Comparison of ENCODE assay signal across 22 cellular contexts in the genomic region with DNA sequence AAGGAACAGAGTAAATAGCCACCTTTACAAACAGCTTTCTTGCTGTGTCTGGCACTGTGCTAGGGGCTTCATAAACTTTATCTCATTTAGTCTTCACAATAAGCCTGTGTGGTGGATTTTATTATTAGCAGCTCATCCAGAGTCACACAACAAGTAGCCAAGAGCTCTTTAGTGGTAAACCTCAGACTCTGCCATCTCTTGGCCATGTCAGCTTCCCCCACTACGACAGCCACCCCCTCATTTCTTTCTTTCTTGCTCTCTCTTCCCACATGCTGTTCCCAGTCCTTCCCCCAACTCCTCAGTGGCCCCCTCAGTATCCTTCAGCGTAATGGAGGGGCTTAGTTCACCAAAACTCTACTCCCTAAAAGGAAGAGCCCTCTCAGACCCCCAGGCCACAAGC. TPM values are rescaled to one million over a fixed set of nuclear protein-coding genes. Genes with fewer than 3 reads are reported as not detected.
A peak's percentile ranks its signal among the peaks of the same experiment; 100 is the strongest.
DNase-seq lines count a peak whose midpoint lies in the region; ATAC-seq and TF ChIP-seq lines count a peak whose summit lies in the region.
"Had no signal": no experiment of that assay in that cellular context is flagged by ENCODE, and none has a peak within 500 bp of the region (broad histone marks: within the 10 kb centered on the region; RNA-seq: fewer than 3 reads in every experiment).

No MANE protein-coding gene starts in this region.

- H3K79me2 ChIP-seq in neural progenitor cell (ENCODE audit: low read depth): no peaks in the 10 kb centered on the region

- H3K4me2 ChIP-seq in neural progenitor cell: no peak overlapping the region

- H3K4me3 Mint-ChIP-seq in activated CD8-positive, alpha-beta memory T cell treated with anti-CD3 and anti-CD28 coated beads, Interleukin-2, amount 10 ng/mL, durations not matched to agents 7 days and 5 days: no peak overlapping the region
- H3K4me3 Mint-ChIP-seq in activated naive CD8-positive, alpha-beta T cell treated with anti-CD3 and anti-CD28 coated beads, Interleukin-2, amount 50 U/mL, for 24 hours: peak overlapping the region; percentile 50
- no peak overlapping the region for H3K4me3 Mint-ChIP-seq in neural progenitor cell
- H3K4me3 Mint-ChIP-seq: activated B cell treated with CpG ODN at 0.5 μM for 24 hours had no signal

- H3K27me3 ChIP-seq in neural progenitor cell: no peaks in the 10 kb centered on the region
- H3K27me3 ChIP-seq: right lobe of liver had no signal

- no peak for DNase-seq in activated CD8-positive, alpha-beta memory T cell treated with anti-CD3 and anti-CD28 coated beads, Interleukin-2, amount 10 ng/mL, durations not matched to agents 7 days and 5 days
- no peak for DNase-seq in activated CD8-positive, alpha-beta memory T cell treated with anti-CD3 and anti-CD28 coated beads, Interleukin-2, amount 50 U/mL, for 4 hours
- DNase-seq in NB4 (ENCODE audit: low read depth) (peak; percentile 43), neural progenitor cell (ENCODE audit: low spot score) (no peak), NOMO-1 treated with dmso at 0.1 percent for 144 hours (lab: John Stamatoyannopoulos, UW; ENCODE audit: unreplicated experiment) (no peak), HEK293T (ENCODE audit: extremely low spot score) (no peak), putamen (ENCODE audit: low spot score) (no peak)
- DNase-seq in activated naive CD8-positive, alpha-beta T cell treated with anti-CD3 and anti-CD28 coated beads, Interleukin-2, amount 50 U/mL, for 24 hours: no peak
- DNase-seq: activated B cell treated with CpG ODN at 0.5 μM for 24 hours, anterior cingulate cortex, foreskin fibroblast, left colon, NCI-H146, NCI-H2227 treated with DMSO at 0.1 percent for 48 hours, occipital lobe, right lobe of liver, SHP77 had no signal

- POLR2A ChIA-PET in HEK293T (lab: Yijun Ruan, JAX): no interaction called here

- TF ChIP-seq CTCF in NB4 (IDR thresholded peaks at IDR 0.05; ENCODE audit: low read depth, low read length) (no peak), neural progenitor cell (IDR thresholded peaks at IDR 0.05) (no peak)

- H3K4me3 ChIP-seq in NB4 (ENCODE audit: low read depth, low read length): no peak overlapping the region
- H3K4me3 ChIP-seq in neural progenitor cell: no peak overlapping the region
- H3K4me3 ChIP-seq: right lobe of liver had no signal

- H3K4me1 Mint-ChIP-seq in activated CD8-positive, alpha-beta memory T cell treated with anti-CD3 and anti-CD28 coated beads, Interleukin-2, amount 10 ng/mL, durations not matched to agents 7 days and 5 days: peaks cover 89% of the 10 kb centered on the region
- H3K4me1 Mint-ChIP-seq in activated naive CD8-positive, alpha-beta T cell treated with anti-CD3 and anti-CD28 coated beads, Interleukin-2, amount 50 U/mL, for 24 hours: peaks cover 92% of the 10 kb centered on the region
- H3K4me1 Mint-ChIP-seq in neural progenitor cell: peaks cover 11% of the 10 kb centered on the region

- peaks cover 9% of the 10 kb centered on the region for H3K36me3 Mint-ChIP-seq in activated CD8-positive, alpha-beta memory T cell treated with anti-CD3 and anti-CD28 coated beads, Interleukin-2, amount 10 ng/mL, durations not matched to agents 7 days and 5 days
- H3K36me3 Mint-ChIP-seq in activated naive CD8-positive, alpha-beta T cell treated with anti-CD3 and anti-CD28 coated beads, Interleukin-2, amount 50 U/mL, for 24 hours (ENCODE audit: low read depth): no peaks in the 10 kb centered on the region
- no peaks in the 10 kb centered on the region for H3K36me3 Mint-ChIP-seq in neural progenitor cell

- H3K9me3 Mint-ChIP-seq in activated CD8-positive, alpha-beta memory T cell treated with anti-CD3 and anti-CD28 coated beads, Interleukin-2, amount 10 ng/mL, durations not matched to agents 7 days and 5 days (ENCODE audit: low read depth): peaks cover 5% of the 10 kb centered on the region
- H3K9me3 Mint-ChIP-seq in activated naive CD8-positive, alpha-beta T cell treated with anti-CD3 and anti-CD28 coated beads, Interleukin-2, amount 50 U/mL, for 24 hours: peaks cover 4% of the 10 kb centered on the region
- H3K9me3 Mint-ChIP-seq in neural progenitor cell: peaks cover 5% of the 10 kb centered on the region
- H3K9me3 Mint-ChIP-seq: activated B cell treated with CpG ODN at 0.5 μM for 24 hours had no signal

- no peaks in the 10 kb centered on the region for H3K27me3 Mint-ChIP-seq in activated CD8-positive, alpha-beta memory T cell treated with anti-CD3 and anti-CD28 coated beads, Interleukin-2, amount 10 ng/mL, durations not matched to agents 7 days and 5 days
- no peaks in the 10 kb centered on the region for H3K27me3 Mint-ChIP-seq in activated naive CD8-positive, alpha-beta T cell treated with anti-CD3 and anti-CD28 coated beads, Interleukin-2, amount 50 U/mL, for 24 hours
- H3K27me3 Mint-ChIP-seq in neural progenitor cell (ENCODE audit: insufficient read depth, low read depth): peaks cover 6% of the 10 kb centered on the region
- H3K27me3 Mint-ChIP-seq: activated B cell treated with CpG ODN at 0.5 μM for 24 hours had no signal

- CTCF ChIA-PET in activated CD8-positive, alpha-beta memory T cell treated with anti-CD3 and anti-CD28 coated beads, Interleukin-2, amount 10 ng/mL, durations not matched to agents 7 days and 5 days (lab: Charles Lee): interaction anchor here (1.1 to 11.9 kb wide), 9 partner anchors 11 to 139 kb away, joined by 3 to 180 read pairs (median 7); partner anchors contain the start of genes CD52 and CEP85
- CTCF ChIA-PET in HEK293T (lab: Yijun Ruan, JAX): interaction anchor here (0.8 to 1.9 kb wide), 2 partner anchors 10 to 44 kb away, joined by 5 to 14 read pairs; no protein-coding TSS in a partner anchor

- H2AFZ ChIP-seq in neural progenitor cell (replicated peaks): peak overlapping the region; percentile 48

- no peaks in the 10 kb centered on the region for H3K36me3 ChIP-seq in neural progenitor cell
- H3K36me3 ChIP-seq: right lobe of liver had no signal

- H3F3A ChIP-seq in neural progenitor cell (ENCODE audit: low read depth): no peaks in the 10 kb centered on the region

- TF ChIP-seq POLR2A in NB4 (IDR thresholded peaks at IDR 0.05; ENCODE audit: extremely low read depth, insufficient read length): no peak

- H3K4me1 ChIP-seq in neural progenitor cell: no peaks in the 10 kb centered on the region
- H3K4me1 ChIP-seq: right lobe of liver had no signal

- H3K27ac ChIP-seq in neural progenitor cell: no peak overlapping the region
- H3K27ac ChIP-seq: right lobe of liver had no signal

- no peak for ATAC-seq in activated CD8-positive, alpha-beta memory T cell treated with anti-CD3 and anti-CD28 coated beads, Interleukin-2, amount 10 ng/mL, durations not matched to agents 7 days and 5 days
- ATAC-seq in activated naive CD8-positive, alpha-beta T cell treated with anti-CD3 and anti-CD28 coated beads, Interleukin-2, amount 50 U/mL, for 24 hours: no peak
- ATAC-seq: left colon, right lobe of liver had no signal

- H4K20me1 ChIP-seq in neural progenitor cell (ENCODE audit: low read depth): no peaks in the 10 kb centered on the region

- H3K27ac Mint-ChIP-seq in activated CD8-positive, alpha-beta memory T cell treated with anti-CD3 and anti-CD28 coated beads, Interleukin-2, amount 10 ng/mL, durations not matched to agents 7 days and 5 days: peak overlapping the region; percentile 81
- peak overlapping the region; percentile 63 for H3K27ac Mint-ChIP-seq in activated naive CD8-positive, alpha-beta T cell treated with anti-CD3 and anti-CD28 coated beads, Interleukin-2, amount 50 U/mL, for 24 hours
- peak overlapping the region; percentile 54 for H3K27ac Mint-ChIP-seq in neural progenitor cell
- H3K27ac Mint-ChIP-seq: activated B cell treated with CpG ODN at 0.5 μM for 24 hours had no signal

- no peak overlapping the region for H3K9ac ChIP-seq in neural progenitor cell

- H3K9me3 ChIP-seq in neural progenitor cell (ENCODE audit: low read depth): no peaks in the 10 kb centered on the region
- H3K9me3 ChIP-seq: right lobe of liver had no signal

TF ChIP-seq in HEK293T, 16 proteins besides CTCF, POLR2A, EP300 and RAD21 (continues in another document):
- no peak for TF ChIP-seq CTBP1 (IDR thresholded peaks at IDR 0.05; ENCODE audit: borderline replicate concordance)
- TF ChIP-seq, protein P1, sequence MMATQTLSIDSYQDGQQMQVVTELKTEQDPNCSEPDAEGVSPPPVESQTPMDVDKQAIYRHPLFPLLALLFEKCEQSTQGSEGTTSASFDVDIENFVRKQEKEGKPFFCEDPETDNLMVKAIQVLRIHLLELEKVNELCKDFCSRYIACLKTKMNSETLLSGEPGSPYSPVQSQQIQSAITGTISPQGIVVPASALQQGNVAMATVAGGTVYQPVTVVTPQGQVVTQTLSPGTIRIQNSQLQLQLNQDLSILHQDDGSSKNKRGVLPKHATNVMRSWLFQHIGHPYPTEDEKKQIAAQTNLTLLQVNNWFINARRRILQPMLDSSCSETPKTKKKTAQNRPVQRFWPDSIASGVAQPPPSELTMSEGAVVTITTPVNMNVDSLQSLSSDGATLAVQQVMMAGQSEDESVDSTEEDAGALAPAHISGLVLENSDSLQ (IDR thresholded peaks at IDR 0.05): no peak
- TF ChIP-seq SP1 (IDR thresholded peaks at IDR 0.05): no peak
- TF ChIP-seq BHLHE40 (IDR thresholded peaks at IDR 0.05; ENCODE audit: borderline replicate concordance): no peak
- no peak for TF ChIP-seq L3MBTL2 (conservative IDR thresholded peaks at IDR 0.05)
- no peak for TF ChIP-seq FOXK2 (IDR thresholded peaks at IDR 0.05)
- TF ChIP-seq HDGF (IDR thresholded peaks at IDR 0.05; ENCODE audit: borderline replicate concordance): no peak
- no peak for TF ChIP-seq NFRKB (IDR thresholded peaks at IDR 0.05)
- no peak for TF ChIP-seq FOXM1 (IDR thresholded peaks at IDR 0.05; ENCODE audit: borderline replicate concordance)
- TF ChIP-seq ZNF384 (IDR thresholded peaks at IDR 0.05): no peak
- TF ChIP-seq ELF4 (IDR thresholded peaks at IDR 0.05): no peak

RNA-seq across cellular contexts. Expression of gene ZNF683, which starts 1.2 kb away (rescaled TPM):
- total RNA-seq in activated CD8-positive, alpha-beta memory T cell treated with anti-CD3 and anti-CD28 coated beads, Interleukin-2, amount 10 ng/mL, durations not matched to agents 7 days and 5 days: 10 to 100 TPM in 1 of 2 experiments, 1 to 10 TPM in 1; 7.0 to 26.3 TPM
- total RNA-seq in neural progenitor cell (ENCODE audit: low replicate concordance): not detected in 2 replicates
- total RNA-seq: A673; activated B cell treated with CpG ODN at 0.5 μM for 24 hours; Daoy; HT1080; left colon; LHCN-M2; occipital lobe; T-helper 1 cell treated with Interleukin-12 subunit alpha and Interleukin-12 subunit beta and Interleukin-4 antibody, amounts not matched to agents 30 ng/mL and 1 ng/mL, for 36 hours had no signal

RNA-seq across cellular contexts. Expression of gene CRYBG2, which starts 19.9 kb away (rescaled TPM):
- total RNA-seq in activated CD8-positive, alpha-beta memory T cell treated with anti-CD3 and anti-CD28 coated beads, Interleukin-2, amount 10 ng/mL, durations not matched to agents 7 days and 5 days: 1 to 10 TPM; 5.7 to 8.6 TPM
- total RNA-seq in neural progenitor cell (ENCODE audit: low replicate concordance): 3.0 and 6.5 TPM in 2 replicates
- total RNA-seq: A673, LHCN-M2 had no signal

RNA-seq across cellular contexts. Expression of gene LIN28A, which starts 36.8 kb away (rescaled TPM):
- total RNA-seq in activated CD8-positive, alpha-beta memory T cell treated with anti-CD3 and anti-CD28 coated beads, Interleukin-2, amount 10 ng/mL, durations not matched to agents 7 days and 5 days: not detected
- total RNA-seq in neural progenitor cell (ENCODE audit: low replicate concordance): 1,311 and 1,384 TPM in 2 replicates
- total RNA-seq: activated B cell treated with CpG ODN at 0.5 μM for 24 hours; Daoy; HT1080; left colon; occipital lobe; T-helper 1 cell treated with Interleukin-12 subunit alpha and Interleukin-12 subunit beta and Interleukin-4 antibody, amounts not matched to agents 30 ng/mL and 1 ng/mL, for 36 hours had no signal

RNA-seq across cellular contexts. Expression of gene CD52, which starts 56.0 kb away (rescaled TPM):
- total RNA-seq in activated CD8-positive, alpha-beta memory T cell treated with anti-CD3 and anti-CD28 coated beads, Interleukin-2, amount 10 ng/mL, durations not matched to agents 7 days and 5 days: 100 to 1,000 TPM; 951 to 971 TPM
- total RNA-seq in neural progenitor cell (ENCODE audit: low replicate concordance): 2.5 and 7.3 TPM in 2 replicates
- total RNA-seq: A673, Daoy, HT1080, LHCN-M2 had no signal

RNA-seq across cellular contexts. Expression of gene DHDDS, which starts 58.3 kb away (rescaled TPM):
- 10 to 100 TPM; 49.2 to 54.0 TPM for total RNA-seq in activated CD8-positive, alpha-beta memory T cell treated with anti-CD3 and anti-CD28 coated beads, Interleukin-2, amount 10 ng/mL, durations not matched to agents 7 days and 5 days
- total RNA-seq in neural progenitor cell (ENCODE audit: low replicate concordance): 30.5 and 43.0 TPM in 2 replicates

Comparison
In these comparisons a context has a peak if more than half of its experiments do, and no peak if none do; other contexts are left out.
1. RNA of gene LIN28A, which starts 36.8 kb away (total RNA-seq): 1,311 to 1,384 TPM in neural progenitor cell; not detected in activated CD8-positive, alpha-beta memory T cell treated with anti-CD3 and anti-CD28 coated beads, Interleukin-2, amount 10 ng/mL, durations not matched to agents 7 days and 5 days; every median in the first group is over 1,000 times any median in the second.
2. Peak in every context shown above with its lines, with median percentiles within 50 percentile points of each other: H3K27ac Mint-ChIP-seq.